ENCODE assay signal across 14 cellular contexts in the genomic region with DNA sequence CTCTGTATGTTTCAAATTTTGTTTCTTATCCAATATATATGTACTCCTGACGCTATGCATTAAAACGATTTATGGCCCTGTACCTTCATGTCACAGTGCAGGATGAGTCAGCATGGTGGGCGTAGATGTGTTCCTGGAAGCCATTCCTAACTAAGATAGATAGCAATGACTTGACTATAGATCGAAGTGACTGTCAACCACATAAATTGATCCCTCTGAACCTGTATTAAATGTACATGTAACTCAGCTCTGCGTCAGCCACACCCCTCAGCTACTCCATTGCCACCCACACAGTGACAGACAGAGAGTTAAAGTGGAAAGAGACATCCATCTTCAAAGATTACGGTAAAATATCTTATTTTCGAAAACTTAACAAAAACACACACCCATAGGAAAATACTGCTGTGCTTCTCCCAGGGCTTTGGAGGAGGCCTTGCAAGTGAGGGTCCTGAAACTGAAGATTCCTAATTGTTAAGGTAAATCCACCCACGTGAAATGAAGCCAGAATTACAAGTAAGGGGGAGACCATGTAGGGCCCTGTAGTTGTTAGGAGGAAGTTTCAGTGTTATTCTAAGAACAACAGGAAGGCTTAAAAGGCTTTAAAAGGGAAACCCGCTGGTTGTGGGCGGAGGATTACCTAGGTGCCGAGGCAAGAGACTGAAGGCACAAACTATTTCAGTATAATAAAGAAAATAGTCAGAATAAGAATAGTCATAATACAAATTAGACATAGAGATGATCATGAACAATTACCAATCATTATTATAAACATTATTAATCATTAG. TPM values are rescaled to one million over a fixed set of nuclear protein-coding genes. Genes with fewer than 3 reads are reported as not detected.
A peak's percentile ranks its signal among the peaks of the same experiment; 100 is the strongest.
DNase-seq lines count a peak whose midpoint lies in the region; ATAC-seq, FAIRE-seq and TF ChIP-seq lines count a peak whose summit lies in the region.
"Had no signal": no experiment of that assay in that cellular context is flagged by ENCODE, and none has a peak within 500 bp of the region (broad histone marks: within the 10 kb centered on the region; RNA-seq: fewer than 3 reads in every experiment).

No MANE protein-coding gene starts in this region.

- peak overlapping the region in 6 of 8 donors; percentile 27 to 91 (median 63) for H3K27ac Mint-ChIP-seq in CD8-positive, alpha-beta memory T cell

- TF ChIP-seq POLR2A in suprapubic skin (IDR thresholded peaks at IDR 0.05), result no peak

- H3K4me1 Mint-ChIP-seq in CD8-positive, alpha-beta memory T cell, result peaks cover 14 to 21% (median 17%) of the 10 kb centered on the region in 3 donors

- peaks cover 16 to 31% of the 10 kb centered on the region in 2 donors for H3K27me3 Mint-ChIP-seq in CD8-positive, alpha-beta memory T cell

- TF ChIP-seq EP300 in suprapubic skin (IDR thresholded peaks at IDR 0.05), result no peak

- H3K27ac ChIP-seq in CD8-positive, alpha-beta memory T cell (ENCODE audit: low read depth, low read length), result peak overlapping the region; percentile 4
- H3K27ac ChIP-seq in pancreas (no peak overlapping the region), suprapubic skin (no peak overlapping the region)
- H3K27ac ChIP-seq: gastroesophageal sphincter, stomach had no signal

- H3K4me3 Mint-ChIP-seq in CD8-positive, alpha-beta memory T cell, result peak overlapping the region in 5 of 7 donors; percentile 2 to 59 (median 33)

- no peaks in the 10 kb centered on the region for H3K9me3 Mint-ChIP-seq in CD8-positive, alpha-beta memory T cell

- DNase-seq in CD8-positive, alpha-beta memory T cell, result peak in 1 of 5 donors; percentile 43
- DNase-seq in OCI-M1 (lab: John Stamatoyannopoulos, UW) (peak; percentile 70), NCI-H2029 (lab: John Stamatoyannopoulos, UW) (no peak), NCI-H2107 treated with DMSO at 0.1 percent for 48 hours (lab: John Stamatoyannopoulos, UW; ENCODE audit: unreplicated experiment) (no peak), pancreas (no peak), suprapubic skin (ENCODE audit: low spot score in 2 of 2) (no peak)
- DNase-seq in activated naive CD4-positive, alpha-beta T cell treated with Interleukin-2 at 50 U/mL for 16 hours, result peak; percentile 64
- peak; percentile 67 for DNase-seq in stimulated activated CD4-positive, alpha-beta T cell treated with anti-CD3 and anti-CD28 coated beads, Interleukin-2, amount 100 ng/mL, for 24 hours
- DNase-seq: C1 segment of cervical spinal cord, NCI-H446 treated with DMSO at 0.1 percent for 48 hours, RPMI8226, stomach had no signal

- 67 to 77% methylated on average over 11 of the region's 11 CpGs for WGBS in pancreas, 2 donors
- 71% methylated on average over 11 of the region's 11 CpGs for WGBS in suprapubic skin

- no peaks in the 10 kb centered on the region for H3K9me3 ChIP-seq in CD8-positive, alpha-beta memory T cell (ENCODE audit: low read length)
- H3K9me3 ChIP-seq in pancreas (no peaks in the 10 kb centered on the region), suprapubic skin (no peaks in the 10 kb centered on the region)
- H3K9me3 ChIP-seq: gastroesophageal sphincter, stomach had no signal

- H3K4me1 ChIP-seq in CD8-positive, alpha-beta memory T cell (ENCODE audit: insufficient read depth, low read length), result peaks cover 34% of the 10 kb centered on the region
- H3K4me1 ChIP-seq in pancreas, result no peaks in the 10 kb centered on the region
- H3K4me1 ChIP-seq in suprapubic skin, result peaks cover 7% of the 10 kb centered on the region

- H3K4me3 ChIP-seq in CD8-positive, alpha-beta memory T cell (ENCODE audit: low read length), result no peak overlapping the region
- H3K4me3 ChIP-seq in pancreas (no peak overlapping the region), suprapubic skin (no peak overlapping the region)
- H3K4me3 ChIP-seq: gastroesophageal sphincter, stomach had no signal

- intact Hi-C loops in pancreas (cut with DNase I), result no loop called here

- no peak for ATAC-seq in pancreas
- ATAC-seq: gastroesophageal sphincter, sciatic nerve had no signal

- TF ChIP-seq CTCF in pancreas (IDR thresholded peaks at IDR 0.05) (no peak), suprapubic skin (IDR thresholded peaks at IDR 0.05) (no peak)

- no peaks in the 10 kb centered on the region for H3K27me3 ChIP-seq in CD8-positive, alpha-beta memory T cell (ENCODE audit: insufficient read depth, low read length, poor library complexity, severe bottlenecking)
- H3K27me3 ChIP-seq in pancreas, result peaks cover 0 to 5% (median 0%) of the 10 kb centered on the region in 4 donors
- peaks cover 13% of the 10 kb centered on the region for H3K27me3 ChIP-seq in suprapubic skin

- no peak for FAIRE-seq in pancreas (lab: Jason Lieb, UNC)

- H3K36me3 ChIP-seq in CD8-positive, alpha-beta memory T cell (ENCODE audit: insufficient read depth, low read length), result no peaks in the 10 kb centered on the region
- H3K36me3 ChIP-seq in pancreas, result no peaks in the 10 kb centered on the region
- no peaks in the 10 kb centered on the region for H3K36me3 ChIP-seq in suprapubic skin
- H3K36me3 ChIP-seq: gastroesophageal sphincter, stomach had no signal

- no peaks in the 10 kb centered on the region for H3K36me3 Mint-ChIP-seq in CD8-positive, alpha-beta memory T cell

- CTCF ChIA-PET in CD8-positive, alpha-beta memory T cell (lab: Charles Lee), result no interaction called here

- POLR2A ChIA-PET in CD8-positive, alpha-beta memory T cell (lab: Charles Lee), result no interaction called here

RNA-seq across cellular contexts. Expression of gene RAD21L1, which starts 10.3 kb away (rescaled TPM):
- total RNA-seq in CD8-positive, alpha-beta memory T cell, result not detected
- not detected for polyA plus RNA-seq in CD8-positive, alpha-beta memory T cell
- total RNA-seq in pancreas, result not detected
- not detected for polyA plus RNA-seq in pancreas
- total RNA-seq in suprapubic skin, result under 1 TPM in 1 of 4 donors, not detected in 3; 0.34 TPM
- total RNA-seq: gastroesophageal sphincter, sciatic nerve, stomach had no signal
- polyA plus RNA-seq: stomach had no signal

RNA-seq across cellular contexts. Expression of gene C20orf202, which starts 12.3 kb away (rescaled TPM):
- total RNA-seq in CD8-positive, alpha-beta memory T cell, result not detected
- not detected for polyA plus RNA-seq in CD8-positive, alpha-beta memory T cell
- total RNA-seq in pancreas (under 1 TPM in 3 of 6 donors, not detected in 3; 0.13 to 0.18 (median 0.14) TPM), suprapubic skin (under 1 TPM in 2 of 4 donors, not detected in 2; 0.89 to 0.97 TPM)
- polyA plus RNA-seq in pancreas, result under 1 TPM in 1 of 2 donors, not detected in 1; 0.23 TPM
- total RNA-seq: stomach had no signal

RNA-seq across cellular contexts. Expression of gene TMEM74B, which starts 30.8 kb away (rescaled TPM):
- total RNA-seq in CD8-positive, alpha-beta memory T cell, result under 1 TPM in 1 of 2 experiments, not detected in 1; 0.18 TPM
- not detected for polyA plus RNA-seq in CD8-positive, alpha-beta memory T cell
- total RNA-seq in pancreas (1 to 10 TPM in 1 of 6 donors, under 1 TPM in 5; 0.22 to 1.6 (median 0.59) TPM), suprapubic skin (1 to 10 TPM; 1.9 to 9.6 (median 3.9) TPM)
- 10 to 100 TPM in 1 of 2 donors, 1 to 10 TPM in 1; 4.4 to 15.3 TPM for polyA plus RNA-seq in pancreas

RNA-seq across cellular contexts. Expression of gene SNPH, which starts 50.5 kb away (rescaled TPM):
- 1 to 10 TPM; 3.2 to 3.5 TPM for total RNA-seq in CD8-positive, alpha-beta memory T cell
- 5.8 TPM for polyA plus RNA-seq in CD8-positive, alpha-beta memory T cell
- total RNA-seq in pancreas, result 1 to 10 TPM; 1.1 to 2.7 (median 2.2) TPM
- 1 to 10 TPM; 3.6 to 4.3 TPM for polyA plus RNA-seq in pancreas
- total RNA-seq in suprapubic skin, result 1 to 10 TPM in 3 of 4 donors, under 1 TPM in 1; 0.89 to 3.8 (median 2.5) TPM

Comparison
In these comparisons a context has a peak if more than half of its experiments do, and no peak if none do; other contexts are left out.
1. DNase-seq: peak in OCI-M1 (single experiment), activated naive CD4-positive, alpha-beta T cell treated with Interleukin-2 at 50 U/mL for 16 hours (single experiment) and stimulated activated CD4-positive, alpha-beta T cell treated with anti-CD3 and anti-CD28 coated beads, Interleukin-2, amount 100 ng/mL, for 24 hours (2 of 2); none in NCI-H2029 (single experiment), NCI-H2107 treated with DMSO at 0.1 percent for 48 hours (single experiment), pancreas (0 of 6) and suprapubic skin (0 of 2).